10 cellular contexts compared by ENCODE assay signal in genomic region chr1:61255324-61255703, GRCh38.
DNase-seq lines count a peak whose midpoint lies in the region; ATAC-seq and TF ChIP-seq lines count a peak whose summit lies in the region.
"Had no signal": no experiment of that assay in that cellular context is flagged by ENCODE, and none has a peak within 500 bp of the region (broad histone marks: within the 10 kb centered on the region; RNA-seq: fewer than 3 reads in every experiment).

No MANE protein-coding gene starts in this region.

- no peaks in the 10 kb centered on the region for H3K9me3 ChIP-seq in endocrine pancreas (ENCODE audit: control insufficient read depth, low read length)

- no peaks in the 10 kb centered on the region for H3K9me3 Mint-ChIP-seq in natural killer cell
- H3K9me3 Mint-ChIP-seq: activated T-cell treated with anti-CD3 and anti-CD28 coated beads, Interleukin-2, amount 50 U/mL, for 72 hours; CD4-positive, alpha-beta T cell had no signal

- H3K27me3 ChIP-seq in ACC112 (ENCODE audit: insufficient read depth, low read length) (no peaks in the 10 kb centered on the region), endocrine pancreas (ENCODE audit: control insufficient read depth, insufficient read depth, low read length) (no peaks in the 10 kb centered on the region)

- H3K27me3 Mint-ChIP-seq in natural killer cell (ENCODE audit: low read depth in 2 of 2), result peaks cover 21 to 70% of the 10 kb centered on the region in 2 donors
- H3K27me3 Mint-ChIP-seq: CD4-positive, alpha-beta T cell had no signal

- H3K4me3 Mint-ChIP-seq in natural killer cell, result peak overlapping the region; percentile 83

- H2AFZ ChIP-seq in ACC112 (ENCODE audit: low read length, unreplicated experiment), result peak overlapping the region; percentile 27

- no peak for TF ChIP-seq CTCF in natural killer cell (IDR thresholded peaks at IDR 0.05)

- intact Hi-C loops in natural killer cell (cut with micrococcal nuclease), result no loop called here
- intact Hi-C loops in head of caudate nucleus (cut with DNase I), result no loop called here

- H3K4me1 ChIP-seq in ACC112 (ENCODE audit: control insufficient read depth, insufficient read depth, low read length, unreplicated experiment) (peaks cover 29% of the 10 kb centered on the region), endocrine pancreas (ENCODE audit: control insufficient read depth, insufficient read depth, low read length) (no peaks in the 10 kb centered on the region)

- H3K36me3 ChIP-seq in ACC112 (ENCODE audit: insufficient read depth, low read length) (no peaks in the 10 kb centered on the region), endocrine pancreas (ENCODE audit: control insufficient read depth, insufficient read depth, low read length) (no peaks in the 10 kb centered on the region)

- H3K27ac Mint-ChIP-seq in natural killer cell, result no peak overlapping the region
- H3K27ac Mint-ChIP-seq: CD4-positive, alpha-beta T cell had no signal

- H3K4me3 ChIP-seq in ACC112 (ENCODE audit: low read depth, low read length) (peak overlapping the region; percentile 75), endocrine pancreas (ENCODE audit: control insufficient read depth, insufficient read depth, low read length) (peak overlapping the region; percentile 65)

- DNase-seq in NOMO-1 (lab: John Stamatoyannopoulos, UW; ENCODE audit: unreplicated experiment in 2 of 2), result peak; percentile 42 to 75
- DNase-seq in natural killer cell, result no peak
- no peak for DNase-seq in cerebellar cortex (ENCODE audit: low spot score)
- no peak for DNase-seq in HUDEP-2 (lab: John Stamatoyannopoulos, UW; ENCODE audit: unreplicated experiment in 76 of 76)
- no peak for DNase-seq in head of caudate nucleus
- DNase-seq in amniotic stem cell (lab: John Stamatoyannopoulos, UW), result no peak
- DNase-seq: activated T-cell treated with anti-CD3 and anti-CD28 coated beads, Interleukin-2, amount 50 U/mL, for 72 hours; CD4-positive, alpha-beta T cell had no signal

- H3K79me2 ChIP-seq in ACC112 (ENCODE audit: control insufficient read depth, insufficient read depth, low read length, unreplicated experiment), result peaks cover 27% of the 10 kb centered on the region

- no peaks in the 10 kb centered on the region for H3K36me3 Mint-ChIP-seq in natural killer cell

- ATAC-seq in natural killer cell, result peak; percentile 26 to 43 (median 42)

- peak overlapping the region; percentile 73 for H3K9ac ChIP-seq in endocrine pancreas (ENCODE audit: control insufficient read depth, insufficient read depth, low read length)

- H3K27ac ChIP-seq in ACC112 (ENCODE audit: low read depth, low read length), result peak overlapping the region; percentile 57

- peaks cover 28 to 32% of the 10 kb centered on the region in 2 donors for H3K4me1 Mint-ChIP-seq in natural killer cell

Comparison
In these comparisons a context has a peak if more than half of its experiments do, and no peak if none do; other contexts are left out.
1. DNase-seq: peak in NOMO-1 (2 of 2); none in natural killer cell (single experiment), cerebellar cortex (single experiment), HUDEP-2 (0 of 76), head of caudate nucleus (0 of 42) and amniotic stem cell (single experiment).